2 cellular contexts compared by ENCODE assay signal in the genomic region with DNA sequence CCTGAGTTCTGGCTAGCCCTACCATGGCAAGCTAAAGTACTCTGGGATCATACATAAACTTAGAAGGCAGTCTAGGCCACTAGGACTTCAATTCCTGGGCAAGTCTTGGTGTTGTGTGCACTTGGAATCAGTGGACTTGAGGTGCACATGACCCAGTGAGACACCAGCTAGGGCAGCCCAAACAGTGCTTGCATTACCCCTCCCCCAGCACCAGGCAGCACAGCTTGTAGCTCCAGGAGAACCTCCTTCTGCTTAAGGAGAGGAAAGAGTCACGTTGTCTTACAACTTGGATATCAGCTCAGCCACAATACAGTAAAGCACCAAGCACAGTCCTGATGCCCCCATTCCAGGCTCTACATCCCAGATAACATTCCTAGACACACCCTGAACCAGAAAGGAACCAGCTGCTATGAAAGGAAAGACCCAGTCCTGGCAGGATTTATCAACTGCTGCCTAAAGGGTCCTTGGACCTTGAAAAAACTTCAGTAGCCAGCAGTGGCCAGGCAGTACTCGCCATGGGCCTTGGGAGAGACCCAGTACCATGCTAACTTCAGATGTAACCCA.
TF ChIP-seq lines count a peak whose summit lies in the region.

No MANE protein-coding gene starts in this region.

TF ChIP-seq in WTC11, 78 proteins besides CTCF, POLR2A, EP300 and RAD21:
- TF ChIP-seq FOXJ3 (CRISPR knock-in tag; IDR thresholded peaks at IDR 0.05; ENCODE audit: borderline replicate concordance), result no peak
- TF ChIP-seq, protein P1, sequence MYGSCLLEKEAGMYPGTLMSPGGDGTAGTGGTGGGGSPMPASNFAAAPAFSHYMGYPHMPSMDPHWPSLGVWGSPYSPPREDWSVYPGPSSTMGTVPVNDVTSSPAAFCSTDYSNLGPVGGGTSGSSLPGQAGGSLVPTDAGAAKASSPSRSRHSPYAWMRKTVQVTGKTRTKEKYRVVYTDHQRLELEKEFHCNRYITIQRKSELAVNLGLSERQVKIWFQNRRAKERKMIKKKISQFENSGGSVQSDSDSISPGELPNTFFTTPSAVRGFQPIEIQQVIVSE (CRISPR knock-in tag; IDR thresholded peaks at IDR 0.05; ENCODE audit: borderline replicate concordance), result no peak
- TF ChIP-seq, protein P2, sequence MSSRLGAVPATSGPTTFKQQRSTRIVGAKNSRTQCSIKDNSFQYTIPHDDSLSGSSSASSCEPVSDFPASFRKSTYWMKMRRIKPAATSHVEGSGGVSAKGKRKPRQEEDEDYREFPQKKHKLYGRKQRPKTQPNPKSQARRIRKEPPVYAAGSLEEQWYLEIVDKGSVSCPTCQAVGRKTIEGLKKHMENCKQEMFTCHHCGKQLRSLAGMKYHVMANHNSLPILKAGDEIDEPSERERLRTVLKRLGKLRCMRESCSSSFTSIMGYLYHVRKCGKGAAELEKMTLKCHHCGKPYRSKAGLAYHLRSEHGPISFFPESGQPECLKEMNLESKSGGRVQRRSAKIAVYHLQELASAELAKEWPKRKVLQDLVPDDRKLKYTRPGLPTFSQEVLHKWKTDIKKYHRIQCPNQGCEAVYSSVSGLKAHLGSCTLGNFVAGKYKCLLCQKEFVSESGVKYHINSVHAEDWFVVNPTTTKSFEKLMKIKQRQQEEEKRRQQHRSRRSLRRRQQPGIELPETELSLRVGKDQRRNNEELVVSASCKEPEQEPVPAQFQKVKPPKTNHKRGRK (CRISPR knock-in tag; IDR thresholded peaks at IDR 0.05; ENCODE audit: borderline replicate concordance), result no peak
- no peak for TF ChIP-seq FOXK1 (CRISPR knock-in tag; IDR thresholded peaks at IDR 0.05)
- no peak for TF ChIP-seq ELF4 (CRISPR knock-in tag; IDR thresholded peaks at IDR 0.05; ENCODE audit: low read depth)

TF ChIP-seq in SK-N-SH, 30 proteins besides CTCF, POLR2A, EP300 and RAD21:
- TF ChIP-seq MEF2A (IDR thresholded peaks at IDR 0.05; ENCODE audit: borderline replicate concordance, low read depth) (no peak), RXRA (IDR thresholded peaks at IDR 0.05; ENCODE audit: borderline replicate concordance, low read depth) (no peak), RCOR1 (IDR thresholded peaks at IDR 0.05; ENCODE audit: low read length) (no peak), GABPA (IDR thresholded peaks at IDR 0.05; ENCODE audit: low read depth) (no peak), POLR2AphosphoS5 (IDR thresholded peaks at IDR 0.05; ENCODE audit: low read depth, low read length) (no peak), TCF12 (IDR thresholded peaks at IDR 0.05) (no peak), ELF1 (IDR thresholded peaks at IDR 0.05) (no peak), JUND (IDR thresholded peaks at IDR 0.05) (no peak), FOSL2 (IDR thresholded peaks at IDR 0.05; ENCODE audit: borderline replicate concordance, low read depth) (no peak), TAF1 (IDR thresholded peaks at IDR 0.05; ENCODE audit: borderline replicate concordance, low read depth, low read length) (no peak)
- TF ChIP-seq, protein P3, sequence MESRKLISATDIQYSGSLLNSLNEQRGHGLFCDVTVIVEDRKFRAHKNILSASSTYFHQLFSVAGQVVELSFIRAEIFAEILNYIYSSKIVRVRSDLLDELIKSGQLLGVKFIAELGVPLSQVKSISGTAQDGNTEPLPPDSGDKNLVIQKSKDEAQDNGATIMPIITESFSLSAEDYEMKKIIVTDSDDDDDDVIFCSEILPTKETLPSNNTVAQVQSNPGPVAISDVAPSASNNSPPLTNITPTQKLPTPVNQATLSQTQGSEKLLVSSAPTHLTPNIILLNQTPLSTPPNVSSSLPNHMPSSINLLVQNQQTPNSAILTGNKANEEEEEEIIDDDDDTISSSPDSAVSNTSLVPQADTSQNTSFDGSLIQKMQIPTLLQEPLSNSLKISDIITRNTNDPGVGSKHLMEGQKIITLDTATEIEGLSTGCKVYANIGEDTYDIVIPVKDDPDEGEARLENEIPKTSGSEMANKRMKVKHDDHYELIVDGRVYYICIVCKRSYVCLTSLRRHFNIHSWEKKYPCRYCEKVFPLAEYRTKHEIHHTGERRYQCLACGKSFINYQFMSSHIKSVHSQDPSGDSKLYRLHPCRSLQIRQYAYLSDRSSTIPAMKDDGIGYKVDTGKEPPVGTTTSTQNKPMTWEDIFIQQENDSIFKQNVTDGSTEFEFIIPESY (IDR thresholded peaks at IDR 0.05; ENCODE audit: borderline replicate concordance, low read depth), result no peak
- TF ChIP-seq, protein P4, sequence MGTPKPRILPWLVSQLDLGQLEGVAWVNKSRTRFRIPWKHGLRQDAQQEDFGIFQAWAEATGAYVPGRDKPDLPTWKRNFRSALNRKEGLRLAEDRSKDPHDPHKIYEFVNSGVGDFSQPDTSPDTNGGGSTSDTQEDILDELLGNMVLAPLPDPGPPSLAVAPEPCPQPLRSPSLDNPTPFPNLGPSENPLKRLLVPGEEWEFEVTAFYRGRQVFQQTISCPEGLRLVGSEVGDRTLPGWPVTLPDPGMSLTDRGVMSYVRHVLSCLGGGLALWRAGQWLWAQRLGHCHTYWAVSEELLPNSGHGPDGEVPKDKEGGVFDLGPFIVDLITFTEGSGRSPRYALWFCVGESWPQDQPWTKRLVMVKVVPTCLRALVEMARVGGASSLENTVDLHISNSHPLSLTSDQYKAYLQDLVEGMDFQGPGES (IDR thresholded peaks at IDR 0.05; ENCODE audit: low read depth, low read length), result no peak
